In the genomic region with DNA sequence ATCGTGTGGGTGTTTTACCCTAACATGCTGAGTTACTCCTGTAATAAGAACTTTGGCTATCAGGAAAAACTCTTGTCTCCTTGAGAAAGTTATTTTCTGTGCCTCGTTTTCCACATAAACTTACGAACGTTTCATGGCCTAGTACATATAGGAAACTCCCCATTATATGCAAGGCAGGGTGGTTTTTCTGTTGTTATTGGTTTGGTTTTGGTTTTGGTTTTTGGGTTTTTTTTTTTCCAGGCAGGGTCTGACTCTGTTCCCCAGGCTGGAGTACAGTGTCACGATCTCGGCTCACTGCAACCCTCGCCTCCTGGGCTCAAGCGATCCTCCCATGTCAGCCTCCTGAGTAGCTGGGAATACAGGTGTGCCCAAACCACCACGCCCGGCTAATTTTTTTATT, we compare ENCODE assay signal across 7 cellular contexts. TPM values are rescaled to one million over a fixed set of nuclear protein-coding genes. Genes with fewer than 3 reads are reported as not detected.
"Had no signal": no experiment of that assay in that cellular context is flagged by ENCODE, and none has a peak within 500 bp of the region (broad histone marks: within the 10 kb centered on the region; RNA-seq: fewer than 3 reads in every experiment).

No MANE protein-coding gene starts in this region.

- H2AFZ ChIP-seq: GM23338 had no signal

- H3K9me3 Mint-ChIP-seq: GM23338, H9, IgD-negative memory B cell had no signal

- H3K36me3 Mint-ChIP-seq: IgD-negative memory B cell had no signal

- H3K4me2 ChIP-seq: GM23338 had no signal

- H3K4me1 Mint-ChIP-seq: IgD-negative memory B cell had no signal

- ATAC-seq: GM23338 had no signal

- H3K4me3 Mint-ChIP-seq: GM23338, H9, IgD-negative memory B cell had no signal

- H3K4me3 ChIP-seq: GM23338 had no signal

- H3K27ac Mint-ChIP-seq: GM23338, H9, IgD-negative memory B cell had no signal

- DNase-seq: H9, HCEC 1CT, KBM-7 had no signal

RNA-seq across cellular contexts. Expression of gene OR6C3, which starts 5.5 kb away (rescaled TPM):
- total RNA-seq: GM23338, H1, H9, HT-29 had no signal

RNA-seq across cellular contexts. Expression of gene OR6C1, which starts 21.9 kb away (rescaled TPM):
- total RNA-seq: GM23338, H1, H9, HT-29 had no signal

RNA-seq across cellular contexts. Expression of gene OR6C75, which starts 26.8 kb away (rescaled TPM):
- total RNA-seq: GM23338, H1, H9, HT-29 had no signal

RNA-seq across cellular contexts. Expression of gene OR6C6, which starts 39.6 kb away (rescaled TPM):
- total RNA-seq: GM23338, H1, H9, HT-29 had no signal
